In genomic region chr17:46086821-46087220, GRCh38 we compare ENCODE assay signal across 19 cellular contexts.
"Had no signal": no experiment of that assay in that cellular context is flagged by ENCODE, and none has a peak within 500 bp of the region (broad histone marks: within the 10 kb centered on the region; RNA-seq: fewer than 3 reads in every experiment).

No MANE protein-coding gene starts in this region.

- H3K27ac Mint-ChIP-seq: nephron progenitor cell; stimulated activated memory B cell treated with anti-CD40 and anti-IgM and Interleukin-4, amounts not matched to agents 10 μg/mL and 1 μg/mL and 100 μg/mL, for 72 hours; type B pancreatic cell had no signal

- ATAC-seq: mucosa of descending colon; psoas muscle; right cardiac atrium; stimulated activated memory B cell treated with anti-CD40 and anti-IgM and Interleukin-4, amounts not matched to agents 10 μg/mL and 1 μg/mL and 100 μg/mL, for 72 hours had no signal

- H3K27ac ChIP-seq: sigmoid colon, stomach, tibial artery had no signal

- H3K27me3 ChIP-seq: sigmoid colon, stomach, tibial artery had no signal

- H3K27me3 Mint-ChIP-seq: naive B cell; stimulated activated memory B cell treated with anti-CD40 and anti-IgM and Interleukin-4, amounts not matched to agents 10 μg/mL and 1 μg/mL and 100 μg/mL, for 72 hours; type B pancreatic cell had no signal

- H3K4me3 Mint-ChIP-seq: mesothelial cell of epicardium; nephron progenitor cell; stimulated activated memory B cell treated with anti-CD40 and anti-IgM and Interleukin-4, amounts not matched to agents 10 μg/mL and 1 μg/mL and 100 μg/mL, for 72 hours; type B pancreatic cell had no signal

- H3K9me3 ChIP-seq: mucosa of descending colon, psoas muscle, sigmoid colon, stomach, tibial artery had no signal

- DNase-seq: cerebellar nuclear complex; cortex of kidney; head of caudate nucleus; mesenchymal stem cell; mucosa of descending colon; naive B cell; nephron progenitor cell; nucleus accumbens; posterior cingulate gyrus; psoas muscle; right cardiac atrium; sigmoid colon; stimulated activated CD4-positive, alpha-beta T cell treated with anti-CD3 and anti-CD28 coated beads, Interleukin-2, amount 100 ng/mL, for 24 hours; stimulated activated CD4-positive, alpha-beta T cell treated with anti-CD3 and anti-CD28 coated beads, Interleukin-4, amount 100 ng/mL, for 24 hours; stomach; tibial artery had no signal

- H3K9me3 Mint-ChIP-seq: mesothelial cell of epicardium; naive B cell; nephron progenitor cell; stimulated activated memory B cell treated with anti-CD40 and anti-IgM and Interleukin-4, amounts not matched to agents 10 μg/mL and 1 μg/mL and 100 μg/mL, for 72 hours; type B pancreatic cell had no signal

- H3K4me3 ChIP-seq: mucosa of descending colon, psoas muscle, sigmoid colon, stomach, tibial artery had no signal

- H3K36me3 Mint-ChIP-seq: naive B cell had no signal
